Comparison of ENCODE assay signal across 8 cellular contexts in the genomic region with DNA sequence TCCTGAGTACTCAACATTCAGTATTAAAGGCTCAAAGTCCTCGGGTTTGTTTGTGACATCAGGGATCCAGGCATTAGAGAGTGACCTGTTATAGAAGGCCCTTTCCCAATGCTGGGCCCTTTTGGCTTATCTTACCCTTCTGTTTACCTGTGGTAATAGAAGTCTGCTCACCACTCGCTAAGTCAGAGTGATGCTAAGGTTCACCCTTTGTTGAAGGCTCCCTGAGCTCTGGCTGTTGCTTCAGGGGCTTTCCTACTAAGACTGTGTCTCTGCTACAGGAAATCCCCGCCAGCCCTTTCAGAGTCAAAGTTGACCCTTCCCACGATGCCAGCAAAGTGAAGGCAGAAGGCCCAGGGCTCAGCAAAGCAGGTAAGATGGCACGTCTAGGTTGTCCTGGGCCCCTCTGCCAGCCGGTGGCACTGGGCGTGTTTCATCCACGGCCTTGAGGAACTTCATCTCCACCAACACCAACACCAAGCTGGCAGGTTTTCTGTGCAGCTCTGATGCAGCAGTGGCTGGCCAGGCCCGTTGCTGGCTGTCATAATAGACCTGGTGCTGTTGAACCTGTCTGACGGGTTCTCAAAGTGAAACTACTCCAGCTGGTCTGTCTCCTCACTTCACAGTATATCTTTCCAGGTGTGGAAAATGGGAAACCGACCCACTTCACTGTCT.
DNase-seq lines count a peak whose midpoint lies in the region; ATAC-seq and TF ChIP-seq lines count a peak whose summit lies in the region.

No MANE protein-coding gene starts in this region.

- no peak for ATAC-seq in lung (ENCODE audit: insufficient read depth, low FRiP score)
- ATAC-seq in GM19324 (IDR thresholded peaks at IDR 0.05; ENCODE audit: low FRiP score, unreplicated experiment) = no peak
- ATAC-seq in HG03342 (IDR thresholded peaks at IDR 0.05; ENCODE audit: unreplicated experiment) = no peak
- ATAC-seq in gastrocnemius medialis = no peak

- H2AK5ac ChIP-seq in H9 (ENCODE audit: insufficient read length, low read length) = no peak overlapping the region

- H4K91ac ChIP-seq in H9 (ENCODE audit: insufficient read length, low read depth, low read length) = no peak overlapping the region

- intact Hi-C loops in gastrocnemius medialis (cut with DNase I; ENCODE audit: low total_unique reads) = no loop called here

- H3K27ac ChIP-seq in H9 (ENCODE audit: insufficient read length, low read depth, low read length) (no peak overlapping the region), lung (ENCODE audit: low read depth in 1 of 2, low read length in 1 of 2) (peak overlapping the region in 1 of 2 donors; percentile 77), gastrocnemius medialis (no peak overlapping the region)

- no peaks in the 10 kb centered on the region for H3K9me3 Mint-ChIP-seq in H9

- H2BK12ac ChIP-seq in H9 (ENCODE audit: insufficient read length, low read depth, low read length) = no peak overlapping the region

- H3K9me3 ChIP-seq in H9 (ENCODE audit: control insufficient read depth, low read depth, low read length) = no peaks in the 10 kb centered on the region
- no peaks in the 10 kb centered on the region for H3K9me3 ChIP-seq in lung (ENCODE audit: control insufficient read depth in 2 of 2, insufficient read depth in 1 of 2, low read length in 1 of 2)
- H3K9me3 ChIP-seq in gastrocnemius medialis = no peaks in the 10 kb centered on the region

- no peak overlapping the region for H2BK5ac ChIP-seq in H9 (ENCODE audit: insufficient read length, low read length)

- TF ChIP-seq CTCF in H9 (conservative IDR thresholded peaks at IDR 0.05) (no peak), lung (IDR thresholded peaks at IDR 0.05; ENCODE audit: control extremely low read depth, extremely low read depth) (no peak), gastrocnemius medialis (IDR thresholded peaks at IDR 0.05 in 4 of 5, conservative IDR thresholded peaks at IDR 0.05 in 1 of 5) (no peak)

- H4K20me1 ChIP-seq in H9 (ENCODE audit: control insufficient read depth, insufficient read depth, insufficient read length) = no peaks in the 10 kb centered on the region

- H3K27me3 Mint-ChIP-seq in H9 (ENCODE audit: low read depth) = no peaks in the 10 kb centered on the region; the same call in 1 of the 2 replicates

- peak overlapping the region in 2 of 3 experiments; percentile 44 to 84; a peak in 2 of 7 replicates for H3K27ac Mint-ChIP-seq in H9

- H3K56ac ChIP-seq in H9 (ENCODE audit: insufficient read length, low read depth, low read length) = no peak overlapping the region

- no peaks in the 10 kb centered on the region for H3K4me1 ChIP-seq in H9 (ENCODE audit: insufficient read depth, low read length)
- peaks cover 0 to 6% of the 10 kb centered on the region in 2 donors for H3K4me1 ChIP-seq in lung (ENCODE audit: control insufficient read depth in 2 of 2, insufficient read depth in 2 of 2, low read length in 2 of 2)
- peaks cover 0 to 2% of the 10 kb centered on the region in 2 donors for H3K4me1 ChIP-seq in gastrocnemius medialis

- no peak overlapping the region for H4K8ac ChIP-seq in H9 (replicated peaks; ENCODE audit: insufficient read length, low read depth, low read length)

- H3K36me3 Mint-ChIP-seq in H9 (ENCODE audit: insufficient read depth in 1 of 3, low read depth in 3 of 3) = peaks cover 34 to 82% (median 72%) of the 10 kb centered on the region in 3 experiments; a peak in 6 of 7 replicates

- no peak for TF ChIP-seq POLR2A in gastrocnemius medialis (IDR thresholded peaks at IDR 0.05)

- peaks cover 21 to 35% of the 10 kb centered on the region in 2 donors for H3K36me3 ChIP-seq in lung (ENCODE audit: control insufficient read depth in 2 of 2, insufficient read depth in 2 of 2, low read length in 2 of 2)
- no peaks in the 10 kb centered on the region for H3K36me3 ChIP-seq in gastrocnemius medialis

- in situ Hi-C loops in gastrocnemius medialis (cut with MboI; ENCODE audit: low sequenced_read_pairs in 4 of 4) = no loop called here

- H3K4me1 Mint-ChIP-seq in H9 = no peaks in the 10 kb centered on the region

- H3K9ac ChIP-seq in H9 (ENCODE audit: extremely low read depth, insufficient read length, low read length) = no peak overlapping the region

- WGBS in H9 (ENCODE audit: extremely low coverage, insufficient read length, low lambda C conversion rate) = no CpG with 5 or more reads among the region's 11 CpGs
- WGBS in lung, 2 donors = 68 to 84% methylated on average over 11 of the region's 11 CpGs

- no peak overlapping the region for H2BK20ac ChIP-seq in H9 (ENCODE audit: low read depth, low read length, poor library complexity, severe bottlenecking)

- H2BK15ac ChIP-seq in H9 (ENCODE audit: low read depth, low read length) = no peak overlapping the region

- H3K27me3 ChIP-seq in H9 (ENCODE audit: insufficient read depth, low read length) = no peaks in the 10 kb centered on the region
- H3K27me3 ChIP-seq in lung (ENCODE audit: control insufficient read depth, insufficient read depth) = no peaks in the 10 kb centered on the region
- no peaks in the 10 kb centered on the region for H3K27me3 ChIP-seq in gastrocnemius medialis

- no peak overlapping the region for H3T11ph ChIP-seq in H9 (ENCODE audit: low read length)

- H2AFZ ChIP-seq in H9 (ENCODE audit: low read length) = no peak overlapping the region

- H3K23ac ChIP-seq in H9 (ENCODE audit: insufficient read length, low read depth, low read length) = no peak overlapping the region

- no peak overlapping the region for H3K14ac ChIP-seq in H9 (ENCODE audit: insufficient read depth, low read length)

- no peak overlapping the region for H2BK120ac ChIP-seq in H9 (ENCODE audit: low read depth, low read length, poor library complexity, severe bottlenecking)

- H3K23me2 ChIP-seq in H9 (ENCODE audit: insufficient read length, low read depth, low read length, poor library complexity, severe bottlenecking) = no peaks in the 10 kb centered on the region

- H3K4me3 Mint-ChIP-seq in H9 = no peak overlapping the region

- no peaks in the 10 kb centered on the region for H3K79me1 ChIP-seq in H9 (ENCODE audit: insufficient read depth, low read depth, low read length, poor library complexity, severe bottlenecking)

- no peak overlapping the region for H3K4ac ChIP-seq in H9 (ENCODE audit: low read depth, low read length)

- no peak overlapping the region for H4K5ac ChIP-seq in H9 (ENCODE audit: insufficient read length, low read depth, low read length)

- H3K18ac ChIP-seq in H9 (ENCODE audit: insufficient read length, low read depth, low read length) = no peak overlapping the region

- no peak overlapping the region for H3K4me2 ChIP-seq in H9 (ENCODE audit: insufficient read depth, insufficient read length, low read length)

- H3K4me3 ChIP-seq in lung (no peak overlapping the region), gastrocnemius medialis (no peak overlapping the region)

- DNase-seq in DMS53 (lab: John Stamatoyannopoulos, UW) (peak; percentile 87), H9 (no peak), NCI-H526 treated with DMSO at 0.1 percent for 48 hours (lab: John Stamatoyannopoulos, UW) (peak; percentile 67), lung (ENCODE audit: low spot score) (peak; percentile 84), germinal center (ENCODE audit: low spot score) (no peak), gastrocnemius medialis (no peak)

- no peaks in the 10 kb centered on the region for H3K79me2 ChIP-seq in H9 (ENCODE audit: insufficient read depth, low read length)

Comparison
In these comparisons a context has a peak if more than half of its experiments do, and no peak if none do; other contexts are left out.
1. DNase-seq: peak in DMS53 (single experiment), NCI-H526 treated with DMSO at 0.1 percent for 48 hours (single experiment) and lung (single experiment); none in H9 (single experiment), germinal center (single experiment) and gastrocnemius medialis (0 of 2).